Comparison of ENCODE assay signal across 1 cellular context in the genomic region with DNA sequence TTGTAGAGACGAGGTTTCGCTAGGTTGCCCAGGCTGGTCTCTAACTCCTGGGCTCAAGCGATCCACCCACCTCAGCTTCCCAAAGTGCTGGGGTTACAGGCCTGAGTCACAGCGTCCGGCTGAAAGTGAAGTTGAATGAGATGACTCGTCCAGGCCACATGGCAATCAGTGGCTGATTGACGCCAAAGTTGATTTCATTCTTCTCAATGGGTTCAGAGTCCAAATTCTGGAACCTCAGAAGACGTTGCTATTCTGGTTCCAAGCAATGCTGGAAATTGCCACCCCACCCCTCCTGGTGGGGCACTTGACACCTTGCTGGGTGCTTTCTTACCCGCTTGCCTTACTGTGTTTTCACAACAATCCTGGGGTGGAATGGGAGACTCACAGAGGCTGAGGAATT.
TF ChIP-seq lines count a peak whose summit lies in the region.

No MANE protein-coding gene starts in this region.

TF ChIP-seq in A549, 52 proteins besides CTCF, POLR2A, EP300 and RAD21:
- TF ChIP-seq, protein P1, sequence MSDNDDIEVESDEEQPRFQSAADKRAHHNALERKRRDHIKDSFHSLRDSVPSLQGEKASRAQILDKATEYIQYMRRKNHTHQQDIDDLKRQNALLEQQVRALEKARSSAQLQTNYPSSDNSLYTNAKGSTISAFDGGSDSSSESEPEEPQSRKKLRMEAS (IDR thresholded peaks at IDR 0.05) = peak; percentile 69
- TF ChIP-seq FOSL2 (IDR thresholded peaks at IDR 0.05) = no peak
- peak; percentile 39; the same call in 1 of the 2 replicates for TF ChIP-seq FOSL2 (CRISPR knock-in tag; IDR thresholded peaks at IDR 0.05)
- TF ChIP-seq JUN (IDR thresholded peaks at IDR 0.05) = no peak
- TF ChIP-seq RCOR1 (IDR thresholded peaks at IDR 0.05; ENCODE audit: low read depth, low read length) = no peak
- TF ChIP-seq KDM5A (IDR thresholded peaks at IDR 0.05) = no peak
- no peak for TF ChIP-seq CEBPB (IDR thresholded peaks at IDR 0.05)
- TF ChIP-seq POLR2AphosphoS2 (conservative IDR thresholded peaks at IDR 0.05; ENCODE audit: low read length) = no peak
- TF ChIP-seq BHLHE40 (IDR thresholded peaks at IDR 0.05; ENCODE audit: low read depth, low read length) = no peak
- no peak for TF ChIP-seq ZNF302 (CRISPR knock-in tag; IDR thresholded peaks at IDR 0.05)
- no peak for TF ChIP-seq HES2 (IDR thresholded peaks at IDR 0.05)
- TF ChIP-seq RARB (CRISPR knock-in tag; IDR thresholded peaks at IDR 0.05) = no peak
- TF ChIP-seq NR3C1 (IDR thresholded peaks at IDR 0.05) = no peak
- no peak for TF ChIP-seq CBX2 (IDR thresholded peaks at IDR 0.05; ENCODE audit: borderline replicate concordance, low read depth)
- TF ChIP-seq KDM1A (IDR thresholded peaks at IDR 0.05; ENCODE audit: low read depth) = no peak
- TF ChIP-seq HMGXB4 (CRISPR knock-in tag; IDR thresholded peaks at IDR 0.05; ENCODE audit: borderline replicate concordance) = no peak
- TF ChIP-seq CHD2 (IDR thresholded peaks at IDR 0.05; ENCODE audit: low read length, partially characterized antibody) = no peak
- TF ChIP-seq, protein P2, sequence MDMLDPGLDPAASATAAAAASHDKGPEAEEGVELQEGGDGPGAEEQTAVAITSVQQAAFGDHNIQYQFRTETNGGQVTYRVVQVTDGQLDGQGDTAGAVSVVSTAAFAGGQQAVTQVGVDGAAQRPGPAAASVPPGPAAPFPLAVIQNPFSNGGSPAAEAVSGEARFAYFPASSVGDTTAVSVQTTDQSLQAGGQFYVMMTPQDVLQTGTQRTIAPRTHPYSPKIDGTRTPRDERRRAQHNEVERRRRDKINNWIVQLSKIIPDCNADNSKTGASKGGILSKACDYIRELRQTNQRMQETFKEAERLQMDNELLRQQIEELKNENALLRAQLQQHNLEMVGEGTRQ (IDR thresholded peaks at IDR 0.05) = no peak
- TF ChIP-seq JUNB (IDR thresholded peaks at IDR 0.05) = 0 out of 2 replicates have a peak, but pooled peaks have one; percentile 25
- TF ChIP-seq ZC3H11A (IDR thresholded peaks at IDR 0.05) = no peak
- TF ChIP-seq ZSCAN20 (CRISPR knock-in tag; IDR thresholded peaks at IDR 0.05) = no peak
- no peak for TF ChIP-seq RNF2 (IDR thresholded peaks at IDR 0.05; ENCODE audit: borderline replicate concordance, low read depth)
- TF ChIP-seq MAZ (IDR thresholded peaks at IDR 0.05; ENCODE audit: borderline replicate concordance, low read depth, low read length) = no peak
- TF ChIP-seq ZFP36 (IDR thresholded peaks at IDR 0.05; ENCODE audit: borderline replicate concordance, partially characterized antibody) = no peak
